Comparison of ENCODE assay signal across 8 cellular contexts in genomic region chr1:83999316-83999819, GRCh38. TPM values are rescaled to one million over a fixed set of nuclear protein-coding genes. Genes with fewer than 3 reads are reported as not detected.
DNase-seq lines count a peak whose midpoint lies in the region; ATAC-seq and TF ChIP-seq lines count a peak whose summit lies in the region.

No MANE protein-coding gene starts in this region.

- peak; percentile 86 for ATAC-seq in GM21526 (IDR thresholded peaks at IDR 0.05; ENCODE audit: low FRiP score, unreplicated experiment)
- ATAC-seq in left ventricle myocardium superior: peak; percentile 97

- no peak for TF ChIP-seq CTCF in GM06990 (IDR thresholded peaks at IDR 0.05; ENCODE audit: insufficient read depth, low read length, poor library complexity, severe bottlenecking)
- no peak for TF ChIP-seq CTCF in ascending aorta (IDR thresholded peaks at IDR 0.05)

- H3K4me3 ChIP-seq in GM06990 (replicated peaks; ENCODE audit: low read depth, low read length): peak overlapping the region; percentile 70
- peak overlapping the region; percentile 84 for H3K4me3 ChIP-seq in NT2/D1 (ENCODE audit: insufficient read length, low read depth)
- peak overlapping the region; percentile 82 to 94 for H3K4me3 ChIP-seq in ascending aorta

- intact Hi-C loops in ascending aorta (cut with DNase I): loop anchor here (1.0 to 10.0 kb wide), 7 partner anchors 67 to 1278 kb away; partner anchors contain the start of genes BCL10 and CTBS
- intact Hi-C loops in left ventricle myocardium superior (cut with micrococcal nuclease): no loop called here

- H3K27me3 ChIP-seq in GM06990 (replicated peaks; ENCODE audit: control insufficient read depth, insufficient read depth, low read length) (no peaks in the 10 kb centered on the region; the same call in 1 of the 2 replicates), NT2/D1 (ENCODE audit: insufficient read depth, insufficient read length) (peaks cover 44% of the 10 kb centered on the region), ascending aorta (no peaks in the 10 kb centered on the region)

- H3K27ac ChIP-seq in ascending aorta: peak overlapping the region; percentile 97

- H3K9ac ChIP-seq in NT2/D1 (ENCODE audit: insufficient read length, low read depth): peak overlapping the region; percentile 92

- H3K9me3 ChIP-seq in NT2/D1 (ENCODE audit: insufficient read depth, low read length) (no peaks in the 10 kb centered on the region), ascending aorta (no peaks in the 10 kb centered on the region)

- H3K36me3 ChIP-seq in GM06990 (ENCODE audit: control insufficient read depth, insufficient read depth, low read length) (no peaks in the 10 kb centered on the region), NT2/D1 (ENCODE audit: insufficient read depth, insufficient read length, low read length) (no peaks in the 10 kb centered on the region), ascending aorta (no peaks in the 10 kb centered on the region)

- H3K4me1 ChIP-seq in NT2/D1 (ENCODE audit: insufficient read depth, insufficient read length) (no peaks in the 10 kb centered on the region), ascending aorta (peaks cover 0 to 23% of the 10 kb centered on the region in 2 donors)

- DNase-seq in GM06990 (ENCODE audit: extremely low read depth, insufficient read length): peak; percentile 86
- peak; percentile 73 for DNase-seq in HT1080 (ENCODE audit: low read depth)
- peak; percentile 69 for DNase-seq in NT2/D1 (ENCODE audit: low read depth, low spot score)
- peak; percentile 22 to 86 for DNase-seq in ascending aorta (ENCODE audit: low spot score in 2 of 2)
- peak; percentile 84 for DNase-seq in left ventricle myocardium superior
- peak; percentile 82 for DNase-seq in pons (ENCODE audit: low spot score)
- DNase-seq in effector CD4-positive, alpha-beta T cell: no peak

RNA-seq across cellular contexts. Expression of gene TTLL7, which starts 0.4 kb away (rescaled TPM):
- 2.8 and 4.0 TPM in 2 replicates for total RNA-seq in HT1080 (2014; rRNA removed; shearing (Covaris generic))
- polyA plus RNA-seq in HT1080 (2015; cell fraction: cytosol; rRNA removed): 1.9 and 4.9 TPM in 2 replicates
- polyA plus RNA-seq in HT1080 (2015; cell fraction: nucleus; rRNA removed): 7.2 and 7.7 TPM in 2 replicates
- total RNA-seq in ascending aorta: 20.5 TPM
- 3.3 TPM for total RNA-seq in left ventricle myocardium superior
